In genomic region chr17:31416503-31416923, GRCh38 we compare ENCODE assay signal across 17 cellular contexts. TPM values are rescaled to one million over a fixed set of nuclear protein-coding genes. Genes with fewer than 3 reads are reported as not detected.
DNase-seq lines count a peak whose midpoint lies in the region; ATAC-seq, FAIRE-seq and TF ChIP-seq lines count a peak whose summit lies in the region.
"Had no signal": no experiment of that assay in that cellular context is flagged by ENCODE, and none has a peak within 500 bp of the region (broad histone marks: within the 10 kb centered on the region; RNA-seq: fewer than 3 reads in every experiment).

No MANE protein-coding gene starts in this region.

- H4K20me1 ChIP-seq in IMR-90 (ENCODE audit: insufficient read depth, low read length) = 0 out of 2 replicates have a peak, but pooled peaks cover 3% of the 10 kb centered on the region

- no peak for TF ChIP-seq CTCF in A549 (IDR thresholded peaks at IDR 0.05)
- TF ChIP-seq CTCF in IMR-90 (conservative IDR thresholded peaks at IDR 0.05; ENCODE audit: low read depth, low read length) = no peak
- no peak for TF ChIP-seq CTCF in neural crest cell (conservative IDR thresholded peaks at IDR 0.05)

- H4K5ac ChIP-seq in IMR-90 (ENCODE audit: low read depth, low read length) = no peak overlapping the region

- H3K4me3 ChIP-seq in A549 = no peak overlapping the region
- no peak overlapping the region for H3K4me3 ChIP-seq in IMR-90 (ENCODE audit: insufficient read depth, low read depth, low read length)
- H3K4me3 ChIP-seq: GM12878, Peyer's patch had no signal

- dilution Hi-C loops in IMR-90 (cut with HindIII; ENCODE audit: low sequenced_read_pairs, unreplicated experiment) = no loop called here

- no peak for TF ChIP-seq POLR2A in A549 (IDR thresholded peaks at IDR 0.05; ENCODE audit: low read length)
- no peak for TF ChIP-seq POLR2A in IMR-90 (IDR thresholded peaks at IDR 0.05; ENCODE audit: low read depth, low read length)

- H3K4me3 Mint-ChIP-seq in neural crest cell = peak overlapping the region; percentile 8
- H3K4me3 Mint-ChIP-seq: activated T-helper 1 cell treated with anti-CD3 and anti-CD28 coated beads, Interleukin-12 subunit alpha, Interleukin-12 subunit beta, Interleukin-2, Interleukin-4 antibody, amounts not matched to agents 30 ng/mL and 10 ng/mL and 1 ng/mL, durations not matched to agents 14 hours and 24 hours and 36 hours; T-helper 2 cell treated with Interferon-gamma antibody and Interleukin-4, amounts not matched to agents 5 μg/mL and 100 μg/mL, for 36 hours had no signal

- BruUV-seq in IMR-90 (replicated peaks; lab: Mats Ljungman, UMichigan) = no TSS peak

- no peak for TF ChIP-seq EP300 in A549 (IDR thresholded peaks at IDR 0.05)

- peaks cover 15% of the 10 kb centered on the region for H3K27me3 ChIP-seq in IMR-90 (ENCODE audit: control insufficient read depth, insufficient read depth, low read length)
- H3K27me3 ChIP-seq: Peyer's patch had no signal

- H3K23ac ChIP-seq in IMR-90 (ENCODE audit: low read depth, low read length) = no peak overlapping the region

- H3K9me3 Mint-ChIP-seq in neural crest cell = no peaks in the 10 kb centered on the region
- H3K9me3 Mint-ChIP-seq: activated T-helper 1 cell treated with anti-CD3 and anti-CD28 coated beads, Interleukin-12 subunit alpha, Interleukin-12 subunit beta, Interleukin-2, Interleukin-4 antibody, amounts not matched to agents 30 ng/mL and 10 ng/mL and 1 ng/mL, durations not matched to agents 14 hours and 24 hours and 36 hours; T-helper 2 cell treated with Interferon-gamma antibody and Interleukin-4, amounts not matched to agents 5 μg/mL and 100 μg/mL, for 36 hours had no signal

- TF ChIP-seq RAD21 in A549 (conservative IDR thresholded peaks at IDR 0.05 in 1 of 2, IDR thresholded peaks at IDR 0.05 in 1 of 2) (no peak), IMR-90 (IDR thresholded peaks at IDR 0.05; ENCODE audit: low read length) (no peak)

- H3K4me2 ChIP-seq in A549 (no peak overlapping the region), IMR-90 (ENCODE audit: low read depth, low read length) (no peak overlapping the region)

- H3K27ac ChIP-seq in A549 (no peak overlapping the region), IMR-90 (ENCODE audit: insufficient read depth, low read length) (no peak overlapping the region)
- H3K27ac ChIP-seq: Peyer's patch had no signal

- H3K4me1 ChIP-seq in A549 = no peaks in the 10 kb centered on the region; the same call in 2 of the 3 replicates
- H3K4me1 ChIP-seq in IMR-90 (ENCODE audit: control insufficient read depth, insufficient read depth, low read length) = no peaks in the 10 kb centered on the region; the same call in 1 of the 2 replicates
- H3K4me1 ChIP-seq: Peyer's patch had no signal

- in situ Hi-C loops in IMR-90 (cut with MboI; ENCODE audit: low sequenced_read_pairs) = no loop called here

- no peak overlapping the region for H3K9ac ChIP-seq in IMR-90 (ENCODE audit: low read depth, low read length)

- H3K27me3 Mint-ChIP-seq in neural crest cell (ENCODE audit: low read depth) = peaks cover 68% of the 10 kb centered on the region

- H2BK5ac ChIP-seq in IMR-90 (ENCODE audit: low read depth, low read length, poor library complexity, severe bottlenecking) = no peak overlapping the region

- no peak overlapping the region for H3K18ac ChIP-seq in IMR-90 (ENCODE audit: low read depth, low read length)

- DNase-seq in A549 (ENCODE audit: low read depth in 1 of 2, low spot score in 1 of 2) (no peak), IMR-90 (peak; percentile 6), glomerular visceral epithelial cell (ENCODE audit: extremely low spot score) (peak; percentile 13), neural crest cell (ENCODE audit: low read depth, low spot score) (peak; percentile 61)
- DNase-seq in NK-92 treated with Interleukin-12 subunit alpha and Interleukin-12 subunit beta, amount 100 ng/mL, for 24 hours (lab: John Stamatoyannopoulos, UW) = no peak
- no peak for DNase-seq in stimulated activated naive CD4-positive, alpha-beta T cell (lab: John Stamatoyannopoulos, UW)
- DNase-seq: MV-4-11; NCI-H446; Peyer's patch; stimulated activated CD8-positive, alpha-beta memory T cell treated with anti-CD3 and anti-CD28 coated beads, Interleukin-4, amount 100 ng/mL, for 48 hours had no signal

- POLR2A ChIA-PET in A549 (lab: Yijun Ruan, JAX) (no interaction called here), IMR-90 (lab: Charles Lee; ENCODE audit: unreplicated experiment) (no interaction called here)

- CTCF ChIA-PET in A549 (lab: Yijun Ruan, JAX) = interaction anchor here (0.6 to 5.9 kb wide), 5 partner anchors 15 to 109 kb away, joined by 3 to 29 read pairs (median 3); no protein-coding TSS in a partner anchor
- CTCF ChIA-PET in IMR-90 (lab: Yijun Ruan, JAX) = no interaction called here

- H3K27ac Mint-ChIP-seq in neural crest cell (ENCODE audit: unreplicated experiment) = peak overlapping the region; percentile 68
- H3K27ac Mint-ChIP-seq: activated T-helper 1 cell treated with anti-CD3 and anti-CD28 coated beads, Interleukin-12 subunit alpha, Interleukin-12 subunit beta, Interleukin-2, Interleukin-4 antibody, amounts not matched to agents 30 ng/mL and 10 ng/mL and 1 ng/mL, durations not matched to agents 14 hours and 24 hours and 36 hours; T-helper 2 cell treated with Interferon-gamma antibody and Interleukin-4, amounts not matched to agents 5 μg/mL and 100 μg/mL, for 36 hours had no signal

- peaks cover 4% of the 10 kb centered on the region; the same call in 1 of the 2 replicates for H3K9me1 ChIP-seq in IMR-90 (ENCODE audit: insufficient read depth, low read length)

- H3K14ac ChIP-seq in IMR-90 (replicated peaks; ENCODE audit: low read depth, low read length) = no peak overlapping the region

- no peak overlapping the region for H3K4ac ChIP-seq in IMR-90 (ENCODE audit: low read depth, low read length)

- H3K36me3 ChIP-seq in IMR-90 (ENCODE audit: control insufficient read depth, insufficient read depth, low read length) = no peaks in the 10 kb centered on the region
- H3K36me3 ChIP-seq: Peyer's patch had no signal

- no peak overlapping the region for H4K8ac ChIP-seq in IMR-90 (ENCODE audit: low read depth in 2 of 2, low read length in 2 of 2)

- H3K36me3 Mint-ChIP-seq in neural crest cell (ENCODE audit: low read depth) = no peaks in the 10 kb centered on the region

- H3K4me1 Mint-ChIP-seq in neural crest cell = peaks cover 32% of the 10 kb centered on the region

- FAIRE-seq in A549 (lab: Jason Lieb, UNC) = no peak
- FAIRE-seq: GM12878, H54, urothelium cell line had no signal

- no peak overlapping the region for H2BK20ac ChIP-seq in IMR-90 (ENCODE audit: low read depth, low read length)

- H3K9me3 ChIP-seq in A549 (no peaks in the 10 kb centered on the region), IMR-90 (ENCODE audit: control insufficient read depth, insufficient read depth, low read length) (no peaks in the 10 kb centered on the region)
- H3K9me3 ChIP-seq: Peyer's patch had no signal

- no peak overlapping the region for H2AK5ac ChIP-seq in IMR-90 (ENCODE audit: low read depth, low read length)

- no peak overlapping the region for H3K56ac ChIP-seq in IMR-90 (ENCODE audit: extremely low read depth, insufficient read depth, low read length)

- no peaks in the 10 kb centered on the region for H3K79me1 ChIP-seq in IMR-90 (ENCODE audit: low read depth in 1 of 2, low read length in 2 of 2)

- intact Hi-C loops in IMR-90 (cut with micrococcal nuclease) = no loop called here

- ATAC-seq in A549 = peak; percentile 30 to 60; a peak in 5 of 6 replicates
- peak; percentile 16 for ATAC-seq in IMR-90 (ENCODE audit: low read depth)
- no peak for ATAC-seq in GM21717 (IDR thresholded peaks at IDR 0.05; ENCODE audit: unreplicated experiment)
- ATAC-seq in GM19328 (IDR thresholded peaks at IDR 0.05; ENCODE audit: unreplicated experiment) = no peak
- ATAC-seq: GM12878 had no signal

- H4K91ac ChIP-seq in IMR-90 (ENCODE audit: insufficient read depth, low read depth, low read length) = no peak overlapping the region

- no peak overlapping the region for H2AFZ ChIP-seq in IMR-90 (replicated peaks; ENCODE audit: low read length, poor library complexity)

- WGBS in A549 (ENCODE audit: missing lambda C conversion rate) = 74% methylated on average over 9 of the region's 10 CpGs
- WGBS in IMR-90 (ENCODE audit: extremely low coverage in 2 of 2, insufficient read length in 1 of 2), 2 experiments = 17% methylated on average over 7 of the region's 10 CpGs; no CpG with 5 or more reads in 1 of the 2 experiments

- no peak overlapping the region for H2AK9ac ChIP-seq in IMR-90 (replicated peaks; ENCODE audit: low read depth, low read length, poor library complexity)

- no peak overlapping the region for H2BK120ac ChIP-seq in IMR-90 (ENCODE audit: low read depth, low read length)

- H2BK15ac ChIP-seq in IMR-90 (ENCODE audit: low read depth, low read length) = no peak overlapping the region

TF ChIP-seq in A549, 52 proteins besides CTCF, POLR2A, EP300 and RAD21 (continues in another document):
- TF ChIP-seq HOXB5 (CRISPR knock-in tag; IDR thresholded peaks at IDR 0.05) = no peak
- no peak for TF ChIP-seq GATA3 (IDR thresholded peaks at IDR 0.05; ENCODE audit: borderline replicate concordance)
- TF ChIP-seq ESRRA (IDR thresholded peaks at IDR 0.05; ENCODE audit: borderline replicate concordance, low read length) = no peak

TF ChIP-seq in IMR-90, 13 proteins besides CTCF, POLR2A, EP300 and RAD21 (continues in another document):
- no peak for TF ChIP-seq USF2 (IDR thresholded peaks at IDR 0.05; ENCODE audit: low read depth, low read length)
- TF ChIP-seq NFE2L2 (IDR thresholded peaks at IDR 0.05; ENCODE audit: low read depth, low read length) = no peak
- no peak for TF ChIP-seq SMC3 (IDR thresholded peaks at IDR 0.05; ENCODE audit: low read depth, low read length)
- no peak for TF ChIP-seq FOS (IDR thresholded peaks at IDR 0.05; ENCODE audit: low read depth, low read length)
- TF ChIP-seq BHLHE40 (IDR thresholded peaks at IDR 0.05; ENCODE audit: low read depth, low read length) = no peak

RNA-seq across cellular contexts. Expression of gene RAB11FIP4, which starts 25.0 kb away (rescaled TPM):
- polyA plus RNA-seq in A549 (2011; rRNA removed) (1.9 and 3.5 TPM in 2 replicates), A549 (2017; fragmentation: RNase III; extraction: RNeasy Plus Mini Kit Qiagen cat#74134 plus additional on column Dnase treatment) (1.2 to 1.9 TPM (median 1.3 TPM) in 3 replicates), IMR-90 (2012; rRNA removed) (0.59 and 0.68 TPM in 2 replicates)
- 1.4 TPM in 2 replicates for polyA plus RNA-seq in A549 (2012; cell fraction: cytosol; rRNA removed)
- 1.2 and 1.3 TPM in 2 replicates for polyA plus RNA-seq in A549 (2012; cell fraction: nucleus; rRNA removed)
- polyA minus RNA-seq in A549 (2011; rRNA and poly(A)+ RNA removed) = 3.2 and 4.1 TPM in 2 replicates
- total RNA-seq in IMR-90 (2012; rRNA removed) (1.1 and 1.4 TPM in 2 replicates), neural crest cell (7.4 and 8.0 TPM in 2 replicates)
- 0.60 and 0.84 TPM in 2 replicates for polyA plus RNA-seq in IMR-90 (2012; cell fraction: cytosol; rRNA removed)
- 0.57 and 0.62 TPM in 2 replicates for polyA plus RNA-seq in IMR-90 (2012; cell fraction: nucleus; rRNA removed; ENCODE audit: low replicate concordance)

Comparison
In these comparisons a context has a peak if more than half of its experiments do, and no peak if none do; other contexts are left out.
1. ATAC-seq: peak in A549 (2 of 2) and IMR-90 (single experiment); none in GM21717 (single experiment) and GM19328 (single experiment).
2. DNase-seq: peak in IMR-90 (single experiment), glomerular visceral epithelial cell (single experiment) and neural crest cell (single experiment); none in A549 (0 of 2), NK-92 treated with Interleukin-12 subunit alpha and Interleukin-12 subunit beta, amount 100 ng/mL, for 24 hours (single experiment) and stimulated activated naive CD4-positive, alpha-beta T cell (0 of 6).